In genomic region chr2:54535599-54536195, GRCh38 we compare ENCODE assay signal across 20 cellular contexts.
DNase-seq lines count a peak whose midpoint lies in the region; ATAC-seq, FAIRE-seq and TF ChIP-seq lines count a peak whose summit lies in the region.
"Had no signal": no experiment of that assay in that cellular context is flagged by ENCODE, and none has a peak within 500 bp of the region (broad histone marks: within the 10 kb centered on the region; RNA-seq: fewer than 3 reads in every experiment).

No MANE protein-coding gene starts in this region.

- no peak for TF ChIP-seq POLR2A in NB4 (IDR thresholded peaks at IDR 0.05; ENCODE audit: extremely low read depth, insufficient read length)
- TF ChIP-seq POLR2A in K562 (conservative IDR thresholded peaks at IDR 0.05) = no peak

- POLR2A ChIA-PET in K562 (lab: Yijun Ruan, JAX) = interaction anchor here (1.0 kb wide), 1 partner anchor 13 kb away, joined by 3 read pairs; no protein-coding TSS in a partner anchor

- no peak overlapping the region for H3K27ac Mint-ChIP-seq in memory B cell
- H3K27ac Mint-ChIP-seq: activated naive CD4-positive, alpha-beta T cell treated with anti-CD3 and anti-CD28 coated beads, Interleukin-2, amount 50 U/mL, for 24 hours had no signal

- peaks cover 14% of the 10 kb centered on the region for H3K4me1 Mint-ChIP-seq in memory B cell
- H3K4me1 Mint-ChIP-seq: activated naive CD4-positive, alpha-beta T cell treated with anti-CD3 and anti-CD28 coated beads, Interleukin-2, amount 50 U/mL, for 24 hours had no signal

- no peaks in the 10 kb centered on the region for H3K36me3 Mint-ChIP-seq in memory B cell
- H3K36me3 Mint-ChIP-seq: activated naive CD4-positive, alpha-beta T cell treated with anti-CD3 and anti-CD28 coated beads, Interleukin-2, amount 50 U/mL, for 24 hours had no signal

- H4K20me1 ChIP-seq in BLaER1 treated with 17β-estradiol and CSF1 and Interleukin-3, amounts not matched to agents 10 nM and 100 nM = no peaks in the 10 kb centered on the region
- no peaks in the 10 kb centered on the region for H4K20me1 ChIP-seq in K562 (replicated peaks; ENCODE audit: control insufficient read depth, insufficient read depth, low read length)

- TF ChIP-seq RAD21 in K562 (CRISPR knock-in tag; conservative IDR thresholded peaks at IDR 0.05 in 1 of 2, IDR thresholded peaks at IDR 0.05 in 1 of 2) = no peak

- no peaks in the 10 kb centered on the region for H3K27me3 Mint-ChIP-seq in memory B cell
- H3K27me3 Mint-ChIP-seq: activated naive CD4-positive, alpha-beta T cell treated with anti-CD3 and anti-CD28 coated beads, Interleukin-2, amount 50 U/mL, for 24 hours had no signal

- no peaks in the 10 kb centered on the region for H3K36me3 ChIP-seq in BLaER1 treated with 17β-estradiol and CSF1 and Interleukin-3, amounts not matched to agents 10 nM and 100 nM
- H3K36me3 ChIP-seq in K562 (ENCODE audit: control insufficient read depth, insufficient read depth, low read length) = no peaks in the 10 kb centered on the region
- H3K36me3 ChIP-seq: Peyer's patch, vagina had no signal

- no TSS peak for BruUV-seq in K562 (replicated peaks; lab: Mats Ljungman, UMichigan)

- FAIRE-seq in K562 (lab: Jason Lieb, UNC) = no peak
- FAIRE-seq: kidney had no signal

- peaks cover 14 to 54% (median 30%) of the 10 kb centered on the region in 10 experiments; a peak in 18 of 20 replicates for H3K4me1 ChIP-seq in BLaER1 treated with 17β-estradiol and CSF1 and Interleukin-3, amounts not matched to agents 10 nM and 100 nM
- no peaks in the 10 kb centered on the region; a peak in 1 of 5 replicates for H3K4me1 ChIP-seq in K562 (replicated peaks in 1 of 2; ENCODE audit: control insufficient read depth in 2 of 2, insufficient read depth in 2 of 2, low read length in 2 of 2)

- no peak overlapping the region for H2AFZ ChIP-seq in K562 (ENCODE audit: low read depth, low read length)

- H3K27me3 ChIP-seq in BLaER1 treated with 17β-estradiol and CSF1 and Interleukin-3, amounts not matched to agents 10 nM and 100 nM = 0 out of 22 replicates have a peak, but pooled peaks cover 0 to 9% (median 0%) of the 10 kb centered on the region in 11 experiments
- H3K27me3 ChIP-seq in K562 (ENCODE audit: control insufficient read depth in 2 of 2, insufficient read depth in 2 of 2, low read length in 2 of 2) = peaks cover 5 to 16% of the 10 kb centered on the region in 2 experiments; a peak in 2 of 5 replicates
- H3K27me3 ChIP-seq: dorsolateral prefrontal cortex, Peyer's patch, stomach, vagina had no signal

- 33% methylated on average over 4 of the region's 4 CpGs for WGBS in K562 (ENCODE audit: insufficient coverage, low coverage, missing lambda C conversion rate)

- ATAC-seq in K562 (no peak), memory B cell (ENCODE audit: low read depth) (peak; percentile 51), GM19395 (IDR thresholded peaks at IDR 0.05; ENCODE audit: unreplicated experiment) (no peak), HG03039 (IDR thresholded peaks at IDR 0.05; ENCODE audit: unreplicated experiment) (no peak), HG03378 (IDR thresholded peaks at IDR 0.05; ENCODE audit: unreplicated experiment) (no peak)

- in situ Hi-C loops in K562 (cut with MboI) = no loop called here

- H3K4me3 Mint-ChIP-seq in memory B cell = no peak overlapping the region
- H3K4me3 Mint-ChIP-seq: activated naive CD4-positive, alpha-beta T cell treated with anti-CD3 and anti-CD28 coated beads, Interleukin-2, amount 50 U/mL, for 24 hours; brain had no signal

- H3K27ac ChIP-seq in BLaER1 treated with 17β-estradiol and CSF1 and Interleukin-3, amounts not matched to agents 10 nM and 100 nM = peak overlapping the region in 2 of 11 experiments; percentile 30 to 31; a peak in 2 of 22 replicates
- no peak overlapping the region for H3K27ac ChIP-seq in K562 (ENCODE audit: extremely low read depth, low read depth, low read length)
- H3K27ac ChIP-seq: Peyer's patch, stomach, vagina had no signal

- no peak overlapping the region for H3K9ac ChIP-seq in BLaER1 treated with 17β-estradiol and CSF1 and Interleukin-3, amounts not matched to agents 10 nM and 100 nM
- H3K9ac ChIP-seq in K562 (ENCODE audit: insufficient read depth in 1 of 2, low read depth in 2 of 2, low read length in 2 of 2) = no peak overlapping the region

- intact Hi-C loops in K562 (cut with micrococcal nuclease) = no loop called here

- peak overlapping the region in 9 of 11 experiments; percentile 19 to 51 (median 36); a peak in 14 of 22 replicates for H3K4me2 ChIP-seq in BLaER1 treated with 17β-estradiol and CSF1 and Interleukin-3, amounts not matched to agents 10 nM and 100 nM
- H3K4me2 ChIP-seq in K562 (ENCODE audit: insufficient read depth, low read length) = no peak overlapping the region

- H3K9me3 Mint-ChIP-seq in memory B cell = no peaks in the 10 kb centered on the region
- H3K9me3 Mint-ChIP-seq: activated naive CD4-positive, alpha-beta T cell treated with anti-CD3 and anti-CD28 coated beads, Interleukin-2, amount 50 U/mL, for 24 hours; brain had no signal

- H3K9me1 ChIP-seq in K562 (ENCODE audit: control insufficient read depth, insufficient read depth, low read length) = no peaks in the 10 kb centered on the region

- H3K9me3 ChIP-seq in BLaER1 treated with 17β-estradiol and CSF1 and Interleukin-3, amounts not matched to agents 10 nM and 100 nM (replicated peaks in 1 of 11) = no peaks in the 10 kb centered on the region; a peak in 1 of 22 replicates
- no peaks in the 10 kb centered on the region for H3K9me3 ChIP-seq in K562 (replicated peaks; ENCODE audit: control insufficient read depth, insufficient read depth, low read depth, low read length)
- H3K9me3 ChIP-seq: Peyer's patch, stomach, vagina had no signal

- CTCF ChIA-PET in K562 (lab: Yijun Ruan, JAX; ENCODE audit: low intra/inter-chr PET ratio) = no interaction called here

- no peak overlapping the region for H3K4me3 ChIP-seq in BLaER1 treated with 17β-estradiol and CSF1 and Interleukin-3, amounts not matched to agents 10 nM and 100 nM
- H3K4me3 ChIP-seq in NB4 (ENCODE audit: low read depth, low read length) (no peak overlapping the region), K562 (no peak overlapping the region)
- H3K4me3 ChIP-seq: dorsolateral prefrontal cortex, Peyer's patch, stomach, vagina had no signal

- DNase-seq in NB4 (ENCODE audit: low read depth) (peak; percentile 77), K562 (ENCODE audit: extremely low read depth in 1 of 4, low spot score in 3 of 4) (no peak), memory B cell (ENCODE audit: low spot score in 2 of 2) (no peak), superior temporal gyrus (ENCODE audit: extremely low spot score) (no peak)
- DNase-seq: ACHN; kidney; NCI-H1694; NCI-H510A; Peyer's patch; stimulated activated CD4-positive, alpha-beta T cell treated with anti-CD3 and anti-CD28 coated beads, Interleukin-12 subunit alpha, Interleukin-12 subunit beta, amount 100 ng/mL, for 4 hours; stomach; T-helper 1 cell had no signal

- no peaks in the 10 kb centered on the region for H3K79me2 ChIP-seq in K562 (ENCODE audit: control insufficient read depth, insufficient read depth, low read length)

- no peak for TF ChIP-seq CTCF in NB4 (IDR thresholded peaks at IDR 0.05; ENCODE audit: low read depth, low read length)
- TF ChIP-seq CTCF in K562 (IDR thresholded peaks at IDR 0.05 in 2 of 3, conservative IDR thresholded peaks at IDR 0.05 in 1 of 3; ENCODE audit: insufficient read depth in 2 of 3, low read depth in 1 of 3, low read length in 3 of 3) = no peak

- no peak for TF ChIP-seq EP300 in K562 (IDR thresholded peaks at IDR 0.05; ENCODE audit: low read length)

TF ChIP-seq in K562, 482 proteins besides CTCF, POLR2A, EP300 and RAD21 (continues in another document):
- no peak for TF ChIP-seq U2AF2 (optimal IDR thresholded peaks at IDR 0.05; ENCODE audit: low read depth, low read length)
- 0 out of 2 replicates have a peak, but pooled peaks have one; percentile 33 for TF ChIP-seq CEBPB (tag; IDR thresholded peaks at IDR 0.05)
- TF ChIP-seq ZNF780A (CRISPR knock-in tag; IDR thresholded peaks at IDR 0.05) = no peak
- no peak for TF ChIP-seq GMEB1 (CRISPR knock-in tag; IDR thresholded peaks at IDR 0.05)
- no peak for TF ChIP-seq ATF3 (IDR thresholded peaks at IDR 0.05)
- no peak for TF ChIP-seq ATF3 (CRISPR knock-in tag; conservative IDR thresholded peaks at IDR 0.05)
- no peak for TF ChIP-seq MTA1 (IDR thresholded peaks at IDR 0.05; ENCODE audit: borderline replicate concordance)
- TF ChIP-seq SPI1 (IDR thresholded peaks at IDR 0.05; ENCODE audit: borderline replicate concordance, low read depth, low read length) = no peak
- no peak for TF ChIP-seq TARDBP (IDR thresholded peaks at IDR 0.05)
- no peak for TF ChIP-seq ZNF551 (CRISPR knock-in tag; IDR thresholded peaks at IDR 0.05)
- TF ChIP-seq CBFA2T3 (IDR thresholded peaks at IDR 0.05) = 0 out of 2 replicates have a peak, but pooled peaks have one; percentile 5
- no peak for TF ChIP-seq NR2C2 (CRISPR knock-in tag; IDR thresholded peaks at IDR 0.05)
- no peak for TF ChIP-seq NR2C2 (tag; IDR thresholded peaks at IDR 0.05)
- no peak for TF ChIP-seq CBFB (CRISPR knock-in tag; IDR thresholded peaks at IDR 0.05)
